In genomic region chr10:89332718-89333281, GRCh38 we compare ENCODE assay signal across 8 cellular contexts. TPM values are rescaled to one million over a fixed set of nuclear protein-coding genes. Genes with fewer than 3 reads are reported as not detected.
DNase-seq lines count a peak whose midpoint lies in the region; ATAC-seq, FAIRE-seq and TF ChIP-seq lines count a peak whose summit lies in the region.

No MANE protein-coding gene starts in this region.

- H3K4me2 ChIP-seq in astrocyte (ENCODE audit: low read length), result peak overlapping the region; percentile 76

- H3K27me3 ChIP-seq in astrocyte (ENCODE audit: insufficient read depth, low read length), result no peaks in the 10 kb centered on the region
- H3K27me3 ChIP-seq in lung (ENCODE audit: control insufficient read depth, insufficient read depth), result no peaks in the 10 kb centered on the region
- H3K27me3 ChIP-seq in aorta (ENCODE audit: control insufficient read depth in 1 of 2, insufficient read depth in 2 of 2, low read length in 1 of 2), result no peaks in the 10 kb centered on the region

- no peaks in the 10 kb centered on the region for H3K9me3 Mint-ChIP-seq in astrocyte (ENCODE audit: unreplicated experiment)

- H3K36me3 ChIP-seq in astrocyte (ENCODE audit: insufficient read depth, low read length) (no peaks in the 10 kb centered on the region), lung (ENCODE audit: control insufficient read depth in 2 of 2, insufficient read depth in 2 of 2, low read length in 2 of 2) (peaks cover 0 to 3% of the 10 kb centered on the region in 2 donors), aorta (ENCODE audit: control insufficient read depth in 1 of 2, insufficient read depth in 2 of 2, low read length in 1 of 2) (no peaks in the 10 kb centered on the region)

- FAIRE-seq in GM12891 (lab: Jason Lieb, UNC), result no peak
- no peak for FAIRE-seq in astrocyte (lab: Jason Lieb, UNC)

- H3K27ac ChIP-seq in astrocyte (ENCODE audit: low read depth, low read length) (no peak overlapping the region), lung (ENCODE audit: low read depth in 1 of 2, low read length in 1 of 2) (peak overlapping the region; percentile 86 to 88), aorta (ENCODE audit: low read depth in 1 of 2, low read length in 2 of 2) (peak overlapping the region in 1 of 2 donors; percentile 71)

- DNase-seq in GM12891 (ENCODE audit: insufficient read length, low spot score) (no peak), astrocyte (ENCODE audit: low read depth) (no peak), lung (ENCODE audit: low spot score) (no peak), aorta (no peak), NCI-H2029 (lab: John Stamatoyannopoulos, UW) (no peak), SKM-1 treated with dmso at 0.1 percent for 144 hours (lab: John Stamatoyannopoulos, UW; ENCODE audit: unreplicated experiment) (no peak), SHP77 (lab: John Stamatoyannopoulos, UW) (no peak)

- peak overlapping the region; percentile 50 for H3K9ac ChIP-seq in astrocyte (ENCODE audit: low read length)

- no peak overlapping the region for H2AFZ ChIP-seq in astrocyte (ENCODE audit: low read depth, low read length)

- peak overlapping the region; percentile 95 for H3K27ac Mint-ChIP-seq in astrocyte (ENCODE audit: unreplicated experiment)

- intact Hi-C loops in aorta (cut with DNase I), result no loop called here

- TF ChIP-seq CTCF in astrocyte (IDR thresholded peaks at IDR 0.05; ENCODE audit: insufficient read depth, low read depth, low read length) (no peak), lung (IDR thresholded peaks at IDR 0.05; ENCODE audit: control extremely low read depth, extremely low read depth) (no peak)

- no peaks in the 10 kb centered on the region for H4K20me1 ChIP-seq in astrocyte (ENCODE audit: insufficient read depth, low read length)

- 12 to 15% methylated on average over 5 of the region's 5 CpGs for WGBS in lung, 2 donors
- WGBS in aorta, 2 donors, result 9 to 11% methylated on average over 5 of the region's 5 CpGs

- H3K9me3 ChIP-seq in astrocyte (ENCODE audit: insufficient read depth, low read depth, low read length) (no peaks in the 10 kb centered on the region), lung (ENCODE audit: control insufficient read depth in 2 of 2, insufficient read depth in 1 of 2, low read length in 1 of 2) (no peaks in the 10 kb centered on the region), aorta (ENCODE audit: control insufficient read depth, low read length) (no peaks in the 10 kb centered on the region)

- ATAC-seq in HG03280 (IDR thresholded peaks at IDR 0.05; ENCODE audit: unreplicated experiment), result peak; percentile 32
- ATAC-seq in lung (ENCODE audit: insufficient read depth, low FRiP score), result no peak
- ATAC-seq in aorta (ENCODE audit: low FRiP score), result no peak

- peak overlapping the region; percentile 97 for H3K4me3 Mint-ChIP-seq in astrocyte (ENCODE audit: unreplicated experiment)

- H3K4me3 ChIP-seq in astrocyte (ENCODE audit: insufficient read depth, low read depth, low read length) (peak overlapping the region; percentile 19), lung (no peak overlapping the region), aorta (ENCODE audit: low read length in 2 of 2) (peak overlapping the region; percentile 56 to 59)

- H3K36me3 Mint-ChIP-seq in astrocyte (ENCODE audit: low read depth, unreplicated experiment), result peaks cover 17% of the 10 kb centered on the region

- peak; percentile 22; the same call in 1 of the 2 replicates for TF ChIP-seq POLR2A in GM12891 (IDR thresholded peaks at IDR 0.05; ENCODE audit: low read depth, low read length)

- H3K4me1 Mint-ChIP-seq in astrocyte (ENCODE audit: low read depth, unreplicated experiment), result peaks cover 61% of the 10 kb centered on the region

- H3K4me1 ChIP-seq in astrocyte (ENCODE audit: insufficient read depth, low read length) (peaks cover 30% of the 10 kb centered on the region), lung (ENCODE audit: control insufficient read depth in 2 of 2, insufficient read depth in 2 of 2, low read length in 2 of 2) (peaks cover 20 to 34% of the 10 kb centered on the region in 2 donors), aorta (ENCODE audit: control insufficient read depth in 1 of 2, insufficient read depth in 2 of 2, low read length in 2 of 2) (peaks cover 6 to 7% of the 10 kb centered on the region in 2 donors)

- no peaks in the 10 kb centered on the region for H3K79me2 ChIP-seq in astrocyte (ENCODE audit: insufficient read depth, low read length)

- no peaks in the 10 kb centered on the region for H3K27me3 Mint-ChIP-seq in astrocyte (ENCODE audit: low read depth, unreplicated experiment)

TF ChIP-seq in GM12891, 5 proteins besides CTCF, POLR2A, EP300 and RAD21:
- 0 out of 2 replicates have a peak, but pooled peaks have one; percentile 17 for TF ChIP-seq POU2F2 (IDR thresholded peaks at IDR 0.05; ENCODE audit: low read depth, low read length)
- no peak for TF ChIP-seq TAF1 (IDR thresholded peaks at IDR 0.05; ENCODE audit: low read depth, low read length)

RNA-seq across cellular contexts. Expression of gene IFIT3, which starts 5.0 kb away (rescaled TPM):
- 42.4 TPM for polyA plus RNA-seq in GM12891 (2012; ENCODE audit: low read depth, missing spikeins)
- total RNA-seq in astrocyte (171 and 193 TPM in 2 replicates), lung (10 to 100 TPM; 17.3 to 27.2 TPM), aorta (10 to 100 TPM; 14.2 to 19.0 TPM)
- polyA plus RNA-seq in lung (10 to 100 TPM; 12.6 to 47.7 TPM), aorta (10 to 100 TPM; 15.0 to 15.7 TPM)

RNA-seq across cellular contexts. Expression of gene IFIT2, which starts 31.0 kb away (rescaled TPM):
- polyA plus RNA-seq in GM12891 (2012; ENCODE audit: low read depth, missing spikeins), result 7.0 TPM
- total RNA-seq in astrocyte (36.0 and 42.0 TPM in 2 replicates), lung (10 to 100 TPM; 12.1 to 16.0 TPM), aorta (10 to 100 TPM in 1 of 2 donors, 1 to 10 TPM in 1; 4.6 to 11.9 TPM)
- polyA plus RNA-seq in lung (10 to 100 TPM in 1 of 2 donors, 1 to 10 TPM in 1; 8.1 to 17.8 TPM), aorta (10 to 100 TPM; 10.8 to 11.3 TPM)

RNA-seq across cellular contexts. Expression of gene IFIT1B, which starts 45.1 kb away (rescaled TPM):
- polyA plus RNA-seq in GM12891 (2012; ENCODE audit: low read depth, missing spikeins), result not detected
- total RNA-seq in astrocyte (not detected in 2 replicates), lung (1 to 10 TPM in 1 of 2 donors, under 1 TPM in 1; 0.21 to 3.7 TPM), aorta (under 1 TPM; 0.16 to 0.87 TPM)
- polyA plus RNA-seq in lung (not detected), aorta (not detected)

RNA-seq across cellular contexts. Expression of gene IFIT1, which starts 59.6 kb away (rescaled TPM):
- 15.8 TPM for polyA plus RNA-seq in GM12891 (2012; ENCODE audit: low read depth, missing spikeins)
- total RNA-seq in astrocyte (335 and 375 TPM in 2 replicates), lung (10 to 100 TPM; 11.1 to 16.9 TPM), aorta (10 to 100 TPM; 13.2 to 17.9 TPM)
- polyA plus RNA-seq in lung (10 to 100 TPM; 13.1 to 17.7 TPM), aorta (10 to 100 TPM; 13.6 to 17.7 TPM)
